24 cellular contexts compared by ENCODE assay signal in genomic region chr17:4317648-4318047, GRCh38. TPM values are rescaled to one million over a fixed set of nuclear protein-coding genes. Genes with fewer than 3 reads are reported as not detected.
DNase-seq lines count a peak whose midpoint lies in the region; ATAC-seq and TF ChIP-seq lines count a peak whose summit lies in the region.
"Had no signal": no experiment of that assay in that cellular context is flagged by ENCODE, and none has a peak within 500 bp of the region (broad histone marks: within the 10 kb centered on the region; RNA-seq: fewer than 3 reads in every experiment).

No MANE protein-coding gene starts in this region.

- TF ChIP-seq CTCF in heart right ventricle (IDR thresholded peaks at IDR 0.05) = no peak
- no peak for TF ChIP-seq CTCF in fibroblast of lung (conservative IDR thresholded peaks at IDR 0.05 in 1 of 2, IDR thresholded peaks at IDR 0.05 in 1 of 2; ENCODE audit: low read depth in 1 of 2, low read length in 2 of 2)
- TF ChIP-seq CTCF in progenitor cell of endocrine pancreas (IDR thresholded peaks at IDR 0.05; ENCODE audit: unreplicated experiment) = no peak
- no peak for TF ChIP-seq CTCF in type B pancreatic cell (conservative IDR thresholded peaks at IDR 0.05)

- H3K79me2 ChIP-seq in fibroblast of lung (ENCODE audit: control insufficient read depth, insufficient read depth, low read length) = peaks cover 72% of the 10 kb centered on the region

- peak overlapping the region in 6 of 10 donors; percentile 1 to 72 (median 43) for H3K27ac ChIP-seq in heart right ventricle
- H3K27ac ChIP-seq in fibroblast of lung (ENCODE audit: insufficient read depth, low read length) = no peak overlapping the region
- H3K27ac ChIP-seq: coronary artery had no signal

- H3K9ac ChIP-seq in fibroblast of lung (ENCODE audit: insufficient read depth, low read length) = no peak overlapping the region

- H3K9me3 ChIP-seq in heart right ventricle = no peaks in the 10 kb centered on the region
- no peaks in the 10 kb centered on the region for H3K9me3 ChIP-seq in fibroblast of lung (ENCODE audit: control insufficient read depth, insufficient read depth, low read depth, low read length)
- H3K9me3 ChIP-seq: BE2C, heart left ventricle, mucosa of descending colon had no signal

- H3K27me3 ChIP-seq in heart right ventricle = no peaks in the 10 kb centered on the region
- no peaks in the 10 kb centered on the region for H3K27me3 ChIP-seq in fibroblast of lung (ENCODE audit: control insufficient read depth, insufficient read depth, low read length)
- H3K27me3 ChIP-seq: BE2C, heart left ventricle had no signal

- H3K4me1 Mint-ChIP-seq in progenitor cell of endocrine pancreas (ENCODE audit: low read depth) = peaks cover 25% of the 10 kb centered on the region
- H3K4me1 Mint-ChIP-seq in type B pancreatic cell (ENCODE audit: unreplicated experiment) = peaks cover 43% of the 10 kb centered on the region

- no peaks in the 10 kb centered on the region for H4K20me1 ChIP-seq in fibroblast of lung (ENCODE audit: control insufficient read depth, extremely low read depth, insufficient read depth, low read length)

- H3K27me3 Mint-ChIP-seq in progenitor cell of endocrine pancreas (no peaks in the 10 kb centered on the region), type B pancreatic cell (no peaks in the 10 kb centered on the region)

- H3K4me3 ChIP-seq in heart right ventricle = no peak overlapping the region
- H3K4me3 ChIP-seq in fibroblast of lung (replicated peaks in 1 of 4; ENCODE audit: control extremely low read depth in 1 of 4, insufficient read depth in 1 of 4, low read depth in 3 of 4, low read length in 4 of 4) = no peak overlapping the region
- H3K4me3 ChIP-seq: coronary artery, heart left ventricle, mucosa of descending colon had no signal

- DNase-seq in heart right ventricle (no peak), left ventricle myocardium superior (no peak), fibroblast of lung (ENCODE audit: low read depth in 2 of 2) (no peak), progenitor cell of endocrine pancreas (ENCODE audit: low spot score, unreplicated experiment) (no peak), type B pancreatic cell (ENCODE audit: extremely low spot score, unreplicated experiment) (no peak), activated T-cell treated with anti-CD3 and anti-CD28 coated beads for 4 hours (no peak)
- no peak for DNase-seq in effector CD4-positive, alpha-beta T cell
- DNase-seq: activated CD4-positive, alpha-beta T cell treated with anti-CD3 and anti-CD28 coated beads for 1 hour; activated naive CD4-positive, alpha-beta T cell; activated T-cell treated with anti-CD3 and anti-CD28 coated beads, Interleukin-2, amount 50 U/mL, for 1 hour; BE2C; HCEC 1CT; heart left ventricle; mucosa of descending colon; NCI-H1105 treated with DMSO at 0.1 percent for 48 hours; NCI-H2029 treated with DMSO at 0.1 percent for 48 hours; NCI-H345; NCI-H82; Right ventricle myocardium superior; SW 1271 had no signal

- H3K27ac Mint-ChIP-seq in progenitor cell of endocrine pancreas (peak overlapping the region; percentile 43), type B pancreatic cell (peak overlapping the region; percentile 79)

- no peaks in the 10 kb centered on the region for H3K36me3 ChIP-seq in heart right ventricle
- H3K36me3 ChIP-seq in fibroblast of lung (ENCODE audit: control insufficient read depth, insufficient read depth, low read length) = no peaks in the 10 kb centered on the region
- H3K36me3 ChIP-seq: BE2C, heart left ventricle had no signal

- no peak overlapping the region for H3K4me3 Mint-ChIP-seq in progenitor cell of endocrine pancreas (ENCODE audit: low read depth)
- no peak overlapping the region for H3K4me3 Mint-ChIP-seq in type B pancreatic cell
- H3K4me3 Mint-ChIP-seq: neural crest cell had no signal

- H3K4me2 ChIP-seq in fibroblast of lung (ENCODE audit: extremely low read depth, insufficient read depth, low read length) = peak overlapping the region; percentile 45

- H3K36me3 Mint-ChIP-seq in progenitor cell of endocrine pancreas (ENCODE audit: insufficient read depth) (peaks cover 5% of the 10 kb centered on the region), type B pancreatic cell (peaks cover 8% of the 10 kb centered on the region)

- H3K9me3 Mint-ChIP-seq in progenitor cell of endocrine pancreas (ENCODE audit: low read depth) (peaks cover 4% of the 10 kb centered on the region), type B pancreatic cell (no peaks in the 10 kb centered on the region)
- H3K9me3 Mint-ChIP-seq: neural crest cell had no signal

- WGBS in heart right ventricle, 2 donors = 29% methylated on average over 5 of the region's 5 CpGs

- no peak overlapping the region for H2AFZ ChIP-seq in fibroblast of lung (ENCODE audit: low read length)

- H3K4me1 ChIP-seq in heart right ventricle = peaks cover 6 to 78% (median 60%) of the 10 kb centered on the region in 9 donors
- H3K4me1 ChIP-seq in fibroblast of lung (ENCODE audit: control insufficient read depth, extremely low read depth, insufficient read depth, low read length) = peaks cover 9% of the 10 kb centered on the region
- H3K4me1 ChIP-seq: BE2C had no signal

- intact Hi-C loops in heart right ventricle (cut with DNase I) (loop anchor here in 3 of 10 donors (5.0 to 10.0 kb wide), 3 partner anchors 40 to 47 kb away; partner anchors contain the start of gene UBE2G1 (in 1 of the 3)), left ventricle myocardium superior (cut with micrococcal nuclease) (no loop called here)

- ATAC-seq in heart right ventricle = peak in 1 of 8 donors; percentile 43
- ATAC-seq in left ventricle myocardium superior = no peak
- no peak for ATAC-seq in GM19463 (IDR thresholded peaks at IDR 0.05; ENCODE audit: unreplicated experiment)
- ATAC-seq: left lobe of liver had no signal

RNA-seq across cellular contexts. Expression of gene UBE2G1, which starts 48.8 kb away (rescaled TPM):
- 100 to 1,000 TPM in 6 of 10 donors, 10 to 100 TPM in 4; 82.1 to 119 (median 104) TPM for total RNA-seq in heart right ventricle
- 10 to 100 TPM; 14.9 to 41.1 TPM for polyA plus RNA-seq in heart right ventricle
- 105 TPM for total RNA-seq in left ventricle myocardium superior
- total RNA-seq in fibroblast of lung = 24.4 and 30.7 TPM in 2 replicates
- polyA plus RNA-seq in fibroblast of lung = 45.2 and 48.4 TPM in 2 replicates
- polyA plus RNA-seq in fibroblast of lung (2012) = 35.5 and 37.2 TPM in 2 replicates
- polyA minus RNA-seq in fibroblast of lung (ENCODE audit: low replicate concordance) = 10.1 and 10.3 TPM in 2 replicates
- total RNA-seq in progenitor cell of endocrine pancreas = 82.6 and 87.8 TPM in 2 replicates
- 77.7 and 102 TPM in 2 replicates for total RNA-seq in type B pancreatic cell (ENCODE audit: low replicate concordance)

RNA-seq across cellular contexts. Expression of gene ANKFY1, which starts 53.9 kb away (rescaled TPM):
- total RNA-seq in heart right ventricle = 10 to 100 TPM; 18.7 to 34.4 (median 24.4) TPM
- polyA plus RNA-seq in heart right ventricle = 10 to 100 TPM in 1 of 2 donors, 1 to 10 TPM in 1; 8.6 to 12.8 TPM
- 24.4 TPM for total RNA-seq in left ventricle myocardium superior
- total RNA-seq in fibroblast of lung = 33.9 and 34.0 TPM in 2 replicates
- polyA plus RNA-seq in fibroblast of lung = 26.1 and 33.1 TPM in 2 replicates
- polyA plus RNA-seq in fibroblast of lung (2012) = 22.9 and 24.9 TPM in 2 replicates
- polyA minus RNA-seq in fibroblast of lung (ENCODE audit: low replicate concordance) = 137 and 152 TPM in 2 replicates
- 59.8 and 64.6 TPM in 2 replicates for total RNA-seq in progenitor cell of endocrine pancreas
- 64.3 and 72.6 TPM in 2 replicates for total RNA-seq in type B pancreatic cell (ENCODE audit: low replicate concordance)
